Comparison of ENCODE assay signal across 8 cellular contexts in genomic region chr3:151918253-151919029, GRCh38. TPM values are rescaled to one million over a fixed set of nuclear protein-coding genes. Genes with fewer than 3 reads are reported as not detected.
A peak's percentile ranks its signal among the peaks of the same experiment; 100 is the strongest.
DNase-seq lines count a peak whose midpoint lies in the region; ATAC-seq, FAIRE-seq and TF ChIP-seq lines count a peak whose summit lies in the region.

No MANE protein-coding gene starts in this region.

- DNase-seq in GDM1 (lab: John Stamatoyannopoulos, UW) (peak; percentile 12), HCEC 1CT (peak; percentile 65), NCI-H2029 (lab: John Stamatoyannopoulos, UW) (peak; percentile 19), left cardiac atrium (no peak), small intestine (peak; percentile 61)

- H3K27ac ChIP-seq in small intestine (ENCODE audit: low read depth in 1 of 2, low read length in 1 of 2) = no peak overlapping the region

- H3K9me3 ChIP-seq in small intestine (ENCODE audit: control insufficient read depth, low read depth) = no peaks in the 10 kb centered on the region

- ATAC-seq in left cardiac atrium (peak; percentile 64 to 71), HG02884 (IDR thresholded peaks at IDR 0.05; ENCODE audit: unreplicated experiment) (no peak), GM19395 (IDR thresholded peaks at IDR 0.05; ENCODE audit: unreplicated experiment) (no peak)

- intact Hi-C loops in left cardiac atrium (cut with DNase I) = loop anchor here (2.0 to 5.0 kb wide), 3 partner anchors 480 to 691 kb away; no protein-coding TSS in a partner anchor

- peak; percentile 23; the same call in 1 of the 2 replicates for TF ChIP-seq CTCF in WI38 (IDR thresholded peaks at IDR 0.05; ENCODE audit: low read depth, low read length)

- H3K36me3 ChIP-seq in small intestine (ENCODE audit: control insufficient read depth in 2 of 2, insufficient read depth in 2 of 2, low read length in 2 of 2) = no peaks in the 10 kb centered on the region

- WGBS in small intestine, 3 donors = 27 to 51% (median 46%) methylated on average over 5 of the region's 5 CpGs

- H3K4me1 ChIP-seq in small intestine (ENCODE audit: control insufficient read depth in 2 of 2, insufficient read depth in 1 of 2, low read depth in 1 of 2, low read length in 1 of 2) = no peaks in the 10 kb centered on the region

- peak; percentile 61 for FAIRE-seq in small intestine (lab: Jason Lieb, UNC)

- no peak overlapping the region for H3K4me3 ChIP-seq in WI38 (ENCODE audit: low read depth, low read length)
- H3K4me3 ChIP-seq in small intestine (ENCODE audit: low read depth in 1 of 2, low read length in 2 of 2) = no peak overlapping the region

- no peaks in the 10 kb centered on the region for H3K27me3 ChIP-seq in small intestine (ENCODE audit: control insufficient read depth in 2 of 2, insufficient read depth in 2 of 2, low read length in 2 of 2)

RNA-seq across cellular contexts. Expression of gene SUCNR1, which starts 45.0 kb away (rescaled TPM):
- total RNA-seq in left cardiac atrium = 1 to 10 TPM in 1 of 2 donors, under 1 TPM in 1; 0.86 to 1.1 TPM
- polyA plus RNA-seq in small intestine = under 1 TPM; 0.22 to 0.89 (median 0.27) TPM

Comparison
In these comparisons a context has a peak if more than half of its experiments do, and no peak if none do; other contexts are left out.
1. ATAC-seq: peak in left cardiac atrium (2 of 2); none in HG02884 (single experiment) and GM19395 (single experiment).